11 cellular contexts compared by ENCODE assay signal in genomic region chr3:44077267-44077666, GRCh38.
DNase-seq lines count a peak whose midpoint lies in the region; ATAC-seq and TF ChIP-seq lines count a peak whose summit lies in the region.
"Had no signal": no experiment of that assay in that cellular context is flagged by ENCODE, and none has a peak within 500 bp of the region (broad histone marks: within the 10 kb centered on the region; RNA-seq: fewer than 3 reads in every experiment).

No MANE protein-coding gene starts in this region.

- H3K36me3 Mint-ChIP-seq in CD8-positive, alpha-beta memory T cell = no peaks in the 10 kb centered on the region

- H3K9me3 ChIP-seq in GM23248 (ENCODE audit: low read depth) (no peaks in the 10 kb centered on the region), hepatocyte (ENCODE audit: low read depth) (no peaks in the 10 kb centered on the region), lower lobe of right lung (no peaks in the 10 kb centered on the region)
- no peaks in the 10 kb centered on the region for H3K9me3 ChIP-seq in CD8-positive, alpha-beta memory T cell (ENCODE audit: low read length)

- H3K79me2 ChIP-seq in GM23248 (ENCODE audit: insufficient read depth) (no peaks in the 10 kb centered on the region), hepatocyte (no peaks in the 10 kb centered on the region)

- in situ Hi-C loops in GM23248 (cut with MboI) = no loop called here

- peak; percentile 24; the same call in 1 of the 2 replicates for TF ChIP-seq CTCF in BJ (IDR thresholded peaks at IDR 0.05; ENCODE audit: insufficient read depth, low read depth, low read length)
- peak; percentile 34 for TF ChIP-seq CTCF in hepatocyte (IDR thresholded peaks at IDR 0.05; ENCODE audit: poor library complexity)
- TF ChIP-seq CTCF in lower lobe of right lung (IDR thresholded peaks at IDR 0.05) = no peak

- H2AFZ ChIP-seq in GM23248 (no peak overlapping the region), hepatocyte (no peak overlapping the region)

- H3K27ac ChIP-seq in GM23248 (no peak overlapping the region), hepatocyte (no peak overlapping the region), lower lobe of right lung (no peak overlapping the region)
- H3K27ac ChIP-seq in CD8-positive, alpha-beta memory T cell (ENCODE audit: low read depth, low read length) = no peak overlapping the region

- H3K27me3 Mint-ChIP-seq in CD8-positive, alpha-beta memory T cell = peaks cover 2 to 11% of the 10 kb centered on the region in 2 donors

- ATAC-seq in lower lobe of right lung = no peak
- ATAC-seq in GM21390 (IDR thresholded peaks at IDR 0.05; ENCODE audit: unreplicated experiment) = no peak
- ATAC-seq in GM19452 (IDR thresholded peaks at IDR 0.05; ENCODE audit: unreplicated experiment) = no peak

- WGBS in GM23248 (ENCODE audit: low coverage in 1 of 2, low lambda C conversion rate in 2 of 2, missing lambda C conversion rate in 2 of 2), 2 experiments = 49 to 54% methylated on average over 5 of the region's 5 CpGs
- WGBS in hepatocyte (ENCODE audit: low lambda C conversion rate, missing lambda C conversion rate) = 34% methylated on average over 5 of the region's 5 CpGs

- H3K4me1 Mint-ChIP-seq in CD8-positive, alpha-beta memory T cell = no peaks in the 10 kb centered on the region

- H3K27me3 ChIP-seq in BJ (ENCODE audit: control insufficient read depth, insufficient read depth, low read length) (no peaks in the 10 kb centered on the region), GM23248 (replicated peaks; ENCODE audit: insufficient read depth) (no peaks in the 10 kb centered on the region), hepatocyte (no peaks in the 10 kb centered on the region), lower lobe of right lung (ENCODE audit: low read depth) (no peaks in the 10 kb centered on the region)
- no peaks in the 10 kb centered on the region for H3K27me3 ChIP-seq in CD8-positive, alpha-beta memory T cell (ENCODE audit: insufficient read depth, low read length, poor library complexity, severe bottlenecking)

- H3K4me3 Mint-ChIP-seq in CD8-positive, alpha-beta memory T cell = no peak overlapping the region
- H3K4me3 Mint-ChIP-seq: dendritic cell treated with granulocyte-macrophage colony-stimulating factor and Interleukin-4, amounts not matched to agents 40 ng/mL and 50 ng/mL, for 4 days had no signal

- H3K4me3 ChIP-seq in BJ (ENCODE audit: low read depth, low read length) (no peak overlapping the region), GM23248 (no peak overlapping the region), hepatocyte (no peak overlapping the region), lower lobe of right lung (no peak overlapping the region)
- no peak overlapping the region for H3K4me3 ChIP-seq in CD8-positive, alpha-beta memory T cell (ENCODE audit: low read length)

- no peaks in the 10 kb centered on the region for H3K9me2 ChIP-seq in GM23248 (ENCODE audit: insufficient read depth)
- H3K9me2 ChIP-seq in hepatocyte (replicated peaks; ENCODE audit: insufficient read depth) = no peaks in the 10 kb centered on the region

- POLR2A ChIA-PET in BJ (lab: Charles Lee) = no interaction called here
- POLR2A ChIA-PET in CD8-positive, alpha-beta memory T cell (lab: Charles Lee) = no interaction called here

- H3K4me2 ChIP-seq in GM23248 (ENCODE audit: unreplicated experiment) (no peak overlapping the region), hepatocyte (no peak overlapping the region)

- H4K20me1 ChIP-seq in GM23248 (ENCODE audit: insufficient read depth) (no peaks in the 10 kb centered on the region), hepatocyte (ENCODE audit: insufficient read depth, poor library complexity, severe bottlenecking) (no peaks in the 10 kb centered on the region)

- H3F3A ChIP-seq in GM23248 (ENCODE audit: insufficient read depth) = no peaks in the 10 kb centered on the region

- no peak overlapping the region for H3K9ac ChIP-seq in GM23248

- H3K27ac Mint-ChIP-seq in CD8-positive, alpha-beta memory T cell = no peak overlapping the region
- H3K27ac Mint-ChIP-seq: dendritic cell treated with granulocyte-macrophage colony-stimulating factor and Interleukin-4, amounts not matched to agents 40 ng/mL and 50 ng/mL, for 4 days had no signal

- CTCF ChIA-PET in BJ (lab: Yijun Ruan, JAX) = interaction anchor here (0.5 to 2.3 kb wide), 9 partner anchors 10 to 533 kb away, joined by 3 to 6 read pairs (median 3); no protein-coding TSS in a partner anchor
- CTCF ChIA-PET in CD8-positive, alpha-beta memory T cell (lab: Charles Lee) = no interaction called here

- no peak for DNase-seq in BJ (ENCODE audit: low read depth)
- DNase-seq in GM23248 = peak; percentile 29
- peak; percentile 30 for DNase-seq in SK-N-DZ (ENCODE audit: low spot score)
- peak; percentile 46 for DNase-seq in hepatocyte (ENCODE audit: low spot score)
- DNase-seq in lower lobe of right lung = no peak
- DNase-seq in CD8-positive, alpha-beta memory T cell = no peak
- DNase-seq: activated T-cell treated with anti-CD3 and anti-CD28 coated beads for 4 hours, nucleus accumbens had no signal

- H3K4me1 ChIP-seq in GM23248 (ENCODE audit: insufficient read depth) (no peaks in the 10 kb centered on the region), hepatocyte (ENCODE audit: insufficient read depth) (no peaks in the 10 kb centered on the region), lower lobe of right lung (no peaks in the 10 kb centered on the region)
- H3K4me1 ChIP-seq in CD8-positive, alpha-beta memory T cell (ENCODE audit: insufficient read depth, low read length) = no peaks in the 10 kb centered on the region

- no peaks in the 10 kb centered on the region for H3K9me3 Mint-ChIP-seq in CD8-positive, alpha-beta memory T cell
- H3K9me3 Mint-ChIP-seq: dendritic cell treated with granulocyte-macrophage colony-stimulating factor and Interleukin-4, amounts not matched to agents 40 ng/mL and 50 ng/mL, for 4 days had no signal

- intact Hi-C loops in lower lobe of right lung (cut with DNase I) = no loop called here

- no peaks in the 10 kb centered on the region for H3K36me3 ChIP-seq in BJ (ENCODE audit: control insufficient read depth, insufficient read depth, low read length)
- H3K36me3 ChIP-seq in GM23248 (ENCODE audit: low read depth) = no peaks in the 10 kb centered on the region
- H3K36me3 ChIP-seq in hepatocyte (replicated peaks; ENCODE audit: insufficient read depth, low read depth) = no peaks in the 10 kb centered on the region
- no peaks in the 10 kb centered on the region for H3K36me3 ChIP-seq in lower lobe of right lung
- H3K36me3 ChIP-seq in CD8-positive, alpha-beta memory T cell (ENCODE audit: insufficient read depth, low read length) = no peaks in the 10 kb centered on the region

Comparison
In these comparisons a context has a peak if more than half of its experiments do, and no peak if none do; other contexts are left out.
1. DNase-seq: peak in GM23248 (single experiment), SK-N-DZ (single experiment) and hepatocyte (single experiment); none in BJ (single experiment), lower lobe of right lung (single experiment) and CD8-positive, alpha-beta memory T cell (0 of 5).